ENCODE assay signal across 16 cellular contexts in genomic region chr17:12024332-12024731, GRCh38. TPM values are rescaled to one million over a fixed set of nuclear protein-coding genes. Genes with fewer than 3 reads are reported as not detected.
DNase-seq lines count a peak whose midpoint lies in the region; ATAC-seq and TF ChIP-seq lines count a peak whose summit lies in the region.
"Had no signal": no experiment of that assay in that cellular context is flagged by ENCODE, and none has a peak within 500 bp of the region (broad histone marks: within the 10 kb centered on the region; RNA-seq: fewer than 3 reads in every experiment).

No MANE protein-coding gene starts in this region.

- H2BK120ac ChIP-seq in IMR-90 (ENCODE audit: low read depth, low read length) = no peak overlapping the region

- no peak overlapping the region for H4K8ac ChIP-seq in IMR-90 (ENCODE audit: low read depth in 2 of 2, low read length in 2 of 2)

- H3K9me3 ChIP-seq in IMR-90 (ENCODE audit: control insufficient read depth, insufficient read depth, low read length) = no peaks in the 10 kb centered on the region

- no peak overlapping the region for H2AFZ ChIP-seq in IMR-90 (replicated peaks; ENCODE audit: low read length, poor library complexity)

- in situ Hi-C loops in IMR-90 (cut with MboI; ENCODE audit: low sequenced_read_pairs) = no loop called here

- H3K4ac ChIP-seq in IMR-90 (ENCODE audit: low read depth, low read length) = no peak overlapping the region

- no peak overlapping the region for H3K23ac ChIP-seq in IMR-90 (ENCODE audit: low read depth, low read length)

- no peak overlapping the region for H4K91ac ChIP-seq in IMR-90 (ENCODE audit: insufficient read depth, low read depth, low read length)

- no peak overlapping the region for H2AK5ac ChIP-seq in IMR-90 (ENCODE audit: low read depth, low read length)

- TF ChIP-seq CTCF in IMR-90 (conservative IDR thresholded peaks at IDR 0.05; ENCODE audit: low read depth, low read length) (no peak), brain (conservative IDR thresholded peaks at IDR 0.05) (no peak), kidney epithelial cell (IDR thresholded peaks at IDR 0.05; ENCODE audit: insufficient read depth, low read length, poor library complexity, severe bottlenecking) (no peak), mesothelial cell of epicardium (IDR thresholded peaks at IDR 0.05; ENCODE audit: unreplicated experiment) (no peak)

- H3K18ac ChIP-seq in IMR-90 (ENCODE audit: low read depth, low read length) = no peak overlapping the region

- no peak for ATAC-seq in IMR-90 (ENCODE audit: low read depth)
- no peak for ATAC-seq in HG02885 (IDR thresholded peaks at IDR 0.05; ENCODE audit: poor library complexity, unreplicated experiment)
- ATAC-seq: effector memory CD8-positive, alpha-beta T cell; Right ventricle myocardium inferior had no signal

- H3K27me3 ChIP-seq in IMR-90 (ENCODE audit: control insufficient read depth, insufficient read depth, low read length) (peaks cover 3% of the 10 kb centered on the region; the same call in 1 of the 2 replicates), kidney epithelial cell (ENCODE audit: control insufficient read depth, insufficient read depth, low read length) (no peaks in the 10 kb centered on the region)

- no peak overlapping the region for H3K4me3 ChIP-seq in IMR-90 (ENCODE audit: insufficient read depth, low read depth, low read length)
- no peak overlapping the region for H3K4me3 ChIP-seq in kidney epithelial cell (ENCODE audit: low read depth, low read length)
- H3K4me3 ChIP-seq: BLaER1 treated with 17β-estradiol and CSF1 and Interleukin-3, amounts not matched to agents 10 nM and 100 nM had no signal

- H3K4me3 Mint-ChIP-seq in brain (peak overlapping the region in 3 of 5 experiments; percentile 26 to 94 (median 38)), mesothelial cell of epicardium (no peak overlapping the region)
- H3K4me3 Mint-ChIP-seq: activated naive CD8-positive, alpha-beta T cell treated with anti-CD3 and anti-CD28 coated beads, Interleukin-2, amount 10 ng/mL, durations not matched to agents 7 days and 5 days; effector memory CD8-positive, alpha-beta T cell had no signal

- POLR2A ChIA-PET in IMR-90 (lab: Charles Lee; ENCODE audit: unreplicated experiment) = no interaction called here

- H3K4me1 Mint-ChIP-seq in brain = peaks cover 78% of the 10 kb centered on the region
- peaks cover 48% of the 10 kb centered on the region for H3K4me1 Mint-ChIP-seq in mesothelial cell of epicardium

- CTCF ChIA-PET in IMR-90 (lab: Yijun Ruan, JAX) = interaction anchor here (2.2 kb wide), 1 partner anchor 10 kb away, joined by 8 read pairs; no protein-coding TSS in a partner anchor

- peaks cover 35 to 57% of the 10 kb centered on the region in 2 experiments for H3K79me1 ChIP-seq in IMR-90 (ENCODE audit: low read depth in 1 of 2, low read length in 2 of 2)

- 0 out of 2 replicates have a peak, but pooled peaks cover 2% of the 10 kb centered on the region for H3K9me1 ChIP-seq in IMR-90 (ENCODE audit: insufficient read depth, low read length)

- H3K4me2 ChIP-seq in IMR-90 (ENCODE audit: low read depth, low read length) = no peak overlapping the region; the same call in 1 of the 2 replicates

- H3K36me3 Mint-ChIP-seq in brain (peaks cover 27% of the 10 kb centered on the region), mesothelial cell of epicardium (no peaks in the 10 kb centered on the region)

- no peak overlapping the region for H4K5ac ChIP-seq in IMR-90 (ENCODE audit: low read depth, low read length)

- intact Hi-C loops in IMR-90 (cut with micrococcal nuclease) = no loop called here

- H2AK9ac ChIP-seq in IMR-90 (replicated peaks; ENCODE audit: low read depth, low read length, poor library complexity) = no peak overlapping the region

- peak overlapping the region in 1 of 5 experiments; percentile 12 for H3K27ac Mint-ChIP-seq in brain
- H3K27ac Mint-ChIP-seq in mesothelial cell of epicardium = no peak overlapping the region
- H3K27ac Mint-ChIP-seq: activated naive CD8-positive, alpha-beta T cell treated with anti-CD3 and anti-CD28 coated beads, Interleukin-2, amount 10 ng/mL, durations not matched to agents 7 days and 5 days; effector memory CD8-positive, alpha-beta T cell had no signal

- no peak for TF ChIP-seq POLR2A in IMR-90 (IDR thresholded peaks at IDR 0.05; ENCODE audit: low read depth, low read length)

- H3K4me1 ChIP-seq in IMR-90 (ENCODE audit: control insufficient read depth, insufficient read depth, low read length) = peaks cover 2% of the 10 kb centered on the region

- H3K27me3 Mint-ChIP-seq in brain (peaks cover 8% of the 10 kb centered on the region), mesothelial cell of epicardium (ENCODE audit: low read depth) (peaks cover 12% of the 10 kb centered on the region)
- H3K27me3 Mint-ChIP-seq: activated naive CD8-positive, alpha-beta T cell treated with anti-CD3 and anti-CD28 coated beads, Interleukin-2, amount 10 ng/mL, durations not matched to agents 7 days and 5 days; effector memory CD8-positive, alpha-beta T cell had no signal

- H2BK15ac ChIP-seq in IMR-90 (ENCODE audit: low read depth, low read length) = no peak overlapping the region

- no peak overlapping the region for H3K56ac ChIP-seq in IMR-90 (ENCODE audit: extremely low read depth, insufficient read depth, low read length)

- dilution Hi-C loops in IMR-90 (cut with HindIII; ENCODE audit: low sequenced_read_pairs, unreplicated experiment) = no loop called here

- H3K9me3 Mint-ChIP-seq in brain (no peaks in the 10 kb centered on the region), mesothelial cell of epicardium (no peaks in the 10 kb centered on the region)
- H3K9me3 Mint-ChIP-seq: activated naive CD8-positive, alpha-beta T cell treated with anti-CD3 and anti-CD28 coated beads, Interleukin-2, amount 10 ng/mL, durations not matched to agents 7 days and 5 days; effector memory CD8-positive, alpha-beta T cell had no signal

- WGBS in IMR-90 (ENCODE audit: extremely low coverage in 2 of 2, insufficient read length in 1 of 2), 2 experiments = no CpG with 5 or more reads among the region's 1 CpG

- peak; percentile 45 for DNase-seq in AG08396 (ENCODE audit: low spot score)
- peak; percentile 73 for DNase-seq in IMR-90
- peak; percentile 60 for DNase-seq in kidney epithelial cell (ENCODE audit: low read depth)
- no peak for DNase-seq in stimulated activated CD4-positive, alpha-beta T cell treated with anti-CD3 and anti-CD28 coated beads, Interleukin-4, amount 100 ng/mL, for 24 hours
- DNase-seq in mesothelial cell of epicardium (ENCODE audit: low spot score in 2 of 2, unreplicated experiment in 2 of 2) = no peak
- no peak for DNase-seq in activated T-cell treated with anti-CD3 and anti-CD28 coated beads, Interleukin-2, amount 50 U/mL, for 1 hour
- DNase-seq: activated CD8-positive, alpha-beta memory T cell treated with anti-CD3 and anti-CD28 coated beads for 24 hours; activated naive CD8-positive, alpha-beta T cell treated with anti-CD3 and anti-CD28 coated beads, Interleukin-2, amount 10 ng/mL, durations not matched to agents 7 days and 5 days; effector memory CD8-positive, alpha-beta T cell; MM.1S; stimulated activated CD4-positive, alpha-beta T cell treated with anti-CD3 and anti-CD28 coated beads, Interleukin-1b, Interleukin-23, amount 100 ng/mL, for 48 hours; stimulated activated naive CD4-positive, alpha-beta T cell treated with Interleukin-2 at 50 U/mL for 16 hours had no signal

- peaks cover 1% of the 10 kb centered on the region; the same call in 1 of the 2 replicates for H3K36me3 ChIP-seq in IMR-90 (ENCODE audit: control insufficient read depth, insufficient read depth, low read length)
- no peaks in the 10 kb centered on the region for H3K36me3 ChIP-seq in kidney epithelial cell (ENCODE audit: control insufficient read depth, insufficient read depth, low read length)

- H3K27ac ChIP-seq in IMR-90 (ENCODE audit: insufficient read depth, low read length) = no peak overlapping the region
- H3K27ac ChIP-seq: BLaER1 treated with 17β-estradiol and CSF1 and Interleukin-3, amounts not matched to agents 10 nM and 100 nM had no signal

- H2BK20ac ChIP-seq in IMR-90 (ENCODE audit: low read depth, low read length) = no peak overlapping the region

- BruUV-seq in IMR-90 (replicated peaks; lab: Mats Ljungman, UMichigan) = no TSS peak

- H4K20me1 ChIP-seq in IMR-90 (ENCODE audit: insufficient read depth, low read length) = peaks cover 67% of the 10 kb centered on the region

- no peak overlapping the region for H3K14ac ChIP-seq in IMR-90 (replicated peaks; ENCODE audit: low read depth, low read length)

- no peak overlapping the region for H3K9ac ChIP-seq in IMR-90 (ENCODE audit: low read depth, low read length)
- H3K9ac ChIP-seq: BLaER1 treated with 17β-estradiol and CSF1 and Interleukin-3, amounts not matched to agents 10 nM and 100 nM had no signal

- no peak for TF ChIP-seq RAD21 in IMR-90 (IDR thresholded peaks at IDR 0.05; ENCODE audit: low read length)

- H2BK5ac ChIP-seq in IMR-90 (ENCODE audit: low read depth, low read length, poor library complexity, severe bottlenecking) = no peak overlapping the region

TF ChIP-seq in IMR-90, 13 proteins besides CTCF, POLR2A, EP300 and RAD21 (continues in another document):
- TF ChIP-seq RCOR1 (IDR thresholded peaks at IDR 0.05; ENCODE audit: insufficient replicate concordance, low read length) (no peak), USF2 (IDR thresholded peaks at IDR 0.05; ENCODE audit: low read depth, low read length) (no peak), FOS (IDR thresholded peaks at IDR 0.05; ENCODE audit: low read depth, low read length) (no peak), MXI1 (IDR thresholded peaks at IDR 0.05; ENCODE audit: borderline replicate concordance, low read depth, low read length) (no peak)

RNA-seq across cellular contexts. Expression of gene MAP2K4, which starts 3.7 kb away (rescaled TPM):
- total RNA-seq in IMR-90 (2012; rRNA removed) (32.6 and 33.3 TPM in 2 replicates), kidney epithelial cell (21.6 and 26.7 TPM in 2 replicates), mesothelial cell of epicardium (57.5 to 58.7 TPM (median 57.9 TPM) in 3 replicates)
- polyA plus RNA-seq in IMR-90 (2012; rRNA removed) (12.2 and 14.5 TPM in 2 replicates), brain (ENCODE audit: insufficient read depth, low read depth, low replicate concordance) (12.8 TPM)
- 3.4 and 3.8 TPM in 2 replicates for polyA plus RNA-seq in IMR-90 (2012; cell fraction: cytosol; rRNA removed)
- polyA plus RNA-seq in IMR-90 (2012; cell fraction: nucleus; rRNA removed; ENCODE audit: low replicate concordance) = 2.7 and 24.8 TPM in 2 replicates

RNA-seq across cellular contexts. Expression of gene ZNF18, which starts 27.1 kb away (rescaled TPM):
- total RNA-seq in IMR-90 (2012; rRNA removed) = 10.3 and 11.7 TPM in 2 replicates
- polyA plus RNA-seq in IMR-90 (2012; rRNA removed) = 4.4 and 4.5 TPM in 2 replicates
- 1.5 and 1.7 TPM in 2 replicates for polyA plus RNA-seq in IMR-90 (2012; cell fraction: cytosol; rRNA removed)
- polyA plus RNA-seq in IMR-90 (2012; cell fraction: nucleus; rRNA removed; ENCODE audit: low replicate concordance) = 3.7 and 11.7 TPM in 2 replicates
- polyA plus RNA-seq in brain (ENCODE audit: insufficient read depth, low read depth, low replicate concordance) = 3.9 TPM
- total RNA-seq in kidney epithelial cell = 7.5 and 10.4 TPM in 2 replicates
- total RNA-seq in mesothelial cell of epicardium = 9.8 to 11.1 TPM (median 10.1 TPM) in 3 replicates

Comparison
In these comparisons a context has a peak if more than half of its experiments do, and no peak if none do; other contexts are left out.
1. DNase-seq: peak in AG08396 (single experiment), IMR-90 (single experiment) and kidney epithelial cell (single experiment); none in stimulated activated CD4-positive, alpha-beta T cell treated with anti-CD3 and anti-CD28 coated beads, Interleukin-4, amount 100 ng/mL, for 24 hours (single experiment), mesothelial cell of epicardium (0 of 2) and activated T-cell treated with anti-CD3 and anti-CD28 coated beads, Interleukin-2, amount 50 U/mL, for 1 hour (single experiment).